8 cellular contexts compared by ENCODE assay signal in genomic region chr1:117093091-117093534, GRCh38. TPM values are rescaled to one million over a fixed set of nuclear protein-coding genes. Genes with fewer than 3 reads are reported as not detected.
DNase-seq lines count a peak whose midpoint lies in the region; ATAC-seq, FAIRE-seq and TF ChIP-seq lines count a peak whose summit lies in the region.

No MANE protein-coding gene starts in this region.

- H3K4me1 ChIP-seq in endothelial cell of umbilical vein (ENCODE audit: control insufficient read depth, extremely low read depth, insufficient read depth, low read length) = peaks cover 35% of the 10 kb centered on the region

- H3K36me3 ChIP-seq in endothelial cell of umbilical vein (ENCODE audit: control insufficient read depth in 2 of 2, extremely low read depth in 1 of 2, insufficient read depth in 2 of 2, low read length in 2 of 2) = peaks cover 3 to 10% of the 10 kb centered on the region in 2 experiments

- no peaks in the 10 kb centered on the region for H3K9me3 ChIP-seq in endothelial cell of umbilical vein (replicated peaks; ENCODE audit: control insufficient read depth, insufficient read depth, low read length)

- TF ChIP-seq POLR2A in endothelial cell of umbilical vein (IDR thresholded peaks at IDR 0.05; ENCODE audit: low read depth, low read length) = no peak

- TF ChIP-seq CTCF in AG09319 (IDR thresholded peaks at IDR 0.05; ENCODE audit: low read depth, low read length) = no peak
- no peak for TF ChIP-seq CTCF in endothelial cell of umbilical vein (IDR thresholded peaks at IDR 0.05; ENCODE audit: extremely low read depth in 1 of 2, insufficient read depth in 1 of 2, low read depth in 1 of 2, low read length in 2 of 2)
- TF ChIP-seq CTCF in nephron progenitor cell (IDR thresholded peaks at IDR 0.05) = no peak

- H3K9me1 ChIP-seq in endothelial cell of umbilical vein (replicated peaks; ENCODE audit: control insufficient read depth, extremely low read depth, insufficient read depth, low read length) = no peaks in the 10 kb centered on the region

- H3K4me1 Mint-ChIP-seq in nephron progenitor cell = peaks cover 70% of the 10 kb centered on the region
- H3K4me1 Mint-ChIP-seq in T-helper 2 cell treated with Interferon-gamma antibody and Interleukin-4, amounts not matched to agents 5 μg/mL and 100 μg/mL, for 36 hours (ENCODE audit: low read depth) = peaks cover 10% of the 10 kb centered on the region
- peaks cover 6% of the 10 kb centered on the region in 2 donors for H3K4me1 Mint-ChIP-seq in natural killer cell treated with Interleukin-12 subunit alpha and Interleukin-12 subunit beta and Interleukin-15 and Interleukin-18, amount 100 ng/mL, for 72 hours (ENCODE audit: low read depth in 2 of 2)
- peaks cover 0 to 2% of the 10 kb centered on the region in 2 donors for H3K4me1 Mint-ChIP-seq in effector memory CD8-positive, alpha-beta T cell (ENCODE audit: low read depth in 2 of 2)

- peak overlapping the region; percentile 99 for H3K27ac ChIP-seq in endothelial cell of umbilical vein (ENCODE audit: insufficient read depth, low read depth, low read length)

- DNase-seq in AG09319 (ENCODE audit: extremely low read depth, low read depth) (peak; percentile 94), NCI-H2171 treated with DMSO at 0.1 percent for 48 hours (lab: John Stamatoyannopoulos, UW) (peak; percentile 72), endothelial cell of umbilical vein (ENCODE audit: low read depth, low spot score) (peak; percentile 96), nephron progenitor cell (peak; percentile 45)
- DNase-seq in T-helper 2 cell treated with Interferon-gamma antibody and Interleukin-4, amounts not matched to agents 5 μg/mL and 100 μg/mL, for 36 hours (ENCODE audit: low spot score) = no peak
- DNase-seq in natural killer cell treated with Interleukin-12 subunit alpha and Interleukin-12 subunit beta and Interleukin-15 and Interleukin-18, amount 100 ng/mL, for 72 hours (ENCODE audit: low spot score) = no peak
- DNase-seq in effector memory CD8-positive, alpha-beta T cell = no peak

- H3K9ac ChIP-seq in endothelial cell of umbilical vein (replicated peaks; ENCODE audit: extremely low read depth, insufficient read depth, low read length) = peak overlapping the region; percentile 93

- intact Hi-C loops in endothelial cell of umbilical vein (cut with micrococcal nuclease) = no loop called here

- H3K4me3 ChIP-seq in endothelial cell of umbilical vein (replicated peaks in 1 of 3; ENCODE audit: insufficient read depth in 1 of 3, low read depth in 1 of 3, low read length in 3 of 3) = peak overlapping the region in 1 of 3 experiments; percentile 31

- H2AFZ ChIP-seq in endothelial cell of umbilical vein (ENCODE audit: low read depth, low read length) = peak overlapping the region; percentile 42

- no peaks in the 10 kb centered on the region for H3K27me3 ChIP-seq in endothelial cell of umbilical vein (ENCODE audit: control insufficient read depth in 2 of 2, insufficient read depth in 2 of 2, low read length in 2 of 2)

- dilution Hi-C loops in endothelial cell of umbilical vein (cut with MboI; ENCODE audit: extremely low pct_ligation_motif_present, low sequenced_read_pairs) = no loop called here

- no peaks in the 10 kb centered on the region for H4K20me1 ChIP-seq in endothelial cell of umbilical vein (replicated peaks; ENCODE audit: control insufficient read depth, extremely low read depth, insufficient read depth, low read length)

- H3K9me3 Mint-ChIP-seq in nephron progenitor cell = no peaks in the 10 kb centered on the region
- H3K9me3 Mint-ChIP-seq in T-helper 2 cell treated with Interferon-gamma antibody and Interleukin-4, amounts not matched to agents 5 μg/mL and 100 μg/mL, for 36 hours = no peaks in the 10 kb centered on the region
- no peaks in the 10 kb centered on the region for H3K9me3 Mint-ChIP-seq in natural killer cell treated with Interleukin-12 subunit alpha and Interleukin-12 subunit beta and Interleukin-15 and Interleukin-18, amount 100 ng/mL, for 72 hours
- no peaks in the 10 kb centered on the region for H3K9me3 Mint-ChIP-seq in effector memory CD8-positive, alpha-beta T cell

- CTCF ChIA-PET in endothelial cell of umbilical vein (lab: Charles Lee) = interaction anchor here (0.7 to 5.4 kb wide), 22 partner anchors 8 to 802 kb away, joined by 3 to 70 read pairs (median 9); partner anchors contain the start of genes TRIM45 and TTF2

- H3K79me2 ChIP-seq in endothelial cell of umbilical vein (ENCODE audit: control insufficient read depth, insufficient read depth, low read length) = no peaks in the 10 kb centered on the region

- peak overlapping the region; percentile 99 for H3K27ac Mint-ChIP-seq in nephron progenitor cell
- no peak overlapping the region for H3K27ac Mint-ChIP-seq in T-helper 2 cell treated with Interferon-gamma antibody and Interleukin-4, amounts not matched to agents 5 μg/mL and 100 μg/mL, for 36 hours
- H3K27ac Mint-ChIP-seq in natural killer cell treated with Interleukin-12 subunit alpha and Interleukin-12 subunit beta and Interleukin-15 and Interleukin-18, amount 100 ng/mL, for 72 hours = no peak overlapping the region
- H3K27ac Mint-ChIP-seq in effector memory CD8-positive, alpha-beta T cell = peak overlapping the region in 1 of 2 donors; percentile 52

- H3K27me3 Mint-ChIP-seq in nephron progenitor cell (ENCODE audit: low read depth, poor library complexity) = no peaks in the 10 kb centered on the region
- H3K27me3 Mint-ChIP-seq in T-helper 2 cell treated with Interferon-gamma antibody and Interleukin-4, amounts not matched to agents 5 μg/mL and 100 μg/mL, for 36 hours (ENCODE audit: low read depth) = no peaks in the 10 kb centered on the region
- H3K27me3 Mint-ChIP-seq in natural killer cell treated with Interleukin-12 subunit alpha and Interleukin-12 subunit beta and Interleukin-15 and Interleukin-18, amount 100 ng/mL, for 72 hours = no peaks in the 10 kb centered on the region
- H3K27me3 Mint-ChIP-seq in effector memory CD8-positive, alpha-beta T cell = no peaks in the 10 kb centered on the region

- H3K4me2 ChIP-seq in endothelial cell of umbilical vein (ENCODE audit: insufficient read depth, low read length) = peak overlapping the region; percentile 78

- BruUV-seq in endothelial cell of umbilical vein (replicated peaks; lab: Mats Ljungman, UMichigan) = no TSS peak

- peaks cover 50% of the 10 kb centered on the region for H3K36me3 Mint-ChIP-seq in nephron progenitor cell (ENCODE audit: low read depth)
- H3K36me3 Mint-ChIP-seq in T-helper 2 cell treated with Interferon-gamma antibody and Interleukin-4, amounts not matched to agents 5 μg/mL and 100 μg/mL, for 36 hours (ENCODE audit: low read depth) = peaks cover 66% of the 10 kb centered on the region
- peaks cover 38% of the 10 kb centered on the region for H3K36me3 Mint-ChIP-seq in natural killer cell treated with Interleukin-12 subunit alpha and Interleukin-12 subunit beta and Interleukin-15 and Interleukin-18, amount 100 ng/mL, for 72 hours
- peaks cover 18% of the 10 kb centered on the region for H3K36me3 Mint-ChIP-seq in effector memory CD8-positive, alpha-beta T cell (ENCODE audit: insufficient read depth)

- peak overlapping the region; percentile 58 for H3K4me3 Mint-ChIP-seq in nephron progenitor cell
- no peak overlapping the region for H3K4me3 Mint-ChIP-seq in T-helper 2 cell treated with Interferon-gamma antibody and Interleukin-4, amounts not matched to agents 5 μg/mL and 100 μg/mL, for 36 hours
- no peak overlapping the region for H3K4me3 Mint-ChIP-seq in natural killer cell treated with Interleukin-12 subunit alpha and Interleukin-12 subunit beta and Interleukin-15 and Interleukin-18, amount 100 ng/mL, for 72 hours
- no peak overlapping the region for H3K4me3 Mint-ChIP-seq in effector memory CD8-positive, alpha-beta T cell

- ATAC-seq in HG03159 (IDR thresholded peaks at IDR 0.05; ENCODE audit: unreplicated experiment) = no peak
- ATAC-seq in natural killer cell treated with Interleukin-12 subunit alpha and Interleukin-12 subunit beta and Interleukin-15 and Interleukin-18, amount 100 ng/mL, for 72 hours = no peak
- ATAC-seq in effector memory CD8-positive, alpha-beta T cell (replicated peaks) = no peak

- POLR2A ChIA-PET in endothelial cell of umbilical vein (lab: Charles Lee) = interaction anchor here (1.1 to 1.3 kb wide), 2 partner anchors 16 to 29 kb away, joined by 5 to 7 read pairs; no protein-coding TSS in a partner anchor

- peak; percentile 99 for FAIRE-seq in endothelial cell of umbilical vein (lab: Jason Lieb, UNC)

TF ChIP-seq in endothelial cell of umbilical vein, 7 proteins besides CTCF, POLR2A, EP300 and RAD21 (continues in another document):
- TF ChIP-seq MYC (IDR thresholded peaks at IDR 0.05; ENCODE audit: low read depth, low read length) = no peak
- TF ChIP-seq JUN (IDR thresholded peaks at IDR 0.05; ENCODE audit: borderline replicate concordance, insufficient read depth, insufficient read length, low read depth) = peak; percentile 70
- TF ChIP-seq GATA2 (IDR thresholded peaks at IDR 0.05; ENCODE audit: insufficient read depth, insufficient read length, low read depth, low read length) = no peak

RNA-seq across cellular contexts. Expression of gene TRIM45, which starts 28.4 kb away (rescaled TPM):
- 2.9 and 3.3 TPM in 2 replicates for total RNA-seq in endothelial cell of umbilical vein
- 3.1 TPM in 2 replicates for polyA plus RNA-seq in endothelial cell of umbilical vein
- 2.2 and 3.6 TPM in 2 replicates for polyA plus RNA-seq in endothelial cell of umbilical vein (2011; cell fraction: cytosol; rRNA removed)
- polyA plus RNA-seq in endothelial cell of umbilical vein (2011; cell fraction: nucleus; rRNA removed) = 15.3 and 19.0 TPM in 2 replicates
- polyA plus RNA-seq in endothelial cell of umbilical vein (2012) = 1.5 and 2.3 TPM in 2 replicates
- polyA minus RNA-seq in endothelial cell of umbilical vein = 2.4 and 3.1 TPM in 2 replicates
- polyA minus RNA-seq in endothelial cell of umbilical vein (2011; cell fraction: cytosol; rRNA and poly(A)+ RNA removed) = 2.0 TPM
- 1.5 and 2.4 TPM in 2 replicates for polyA minus RNA-seq in endothelial cell of umbilical vein (2011; cell fraction: nucleus; rRNA and poly(A)+ RNA removed)
- total RNA-seq in natural killer cell treated with Interleukin-12 subunit alpha and Interleukin-12 subunit beta and Interleukin-15 and Interleukin-18, amount 100 ng/mL, for 72 hours = 1 to 10 TPM in 1 of 2 donors, under 1 TPM in 1; 0.86 to 1.6 TPM

RNA-seq across cellular contexts. Expression of gene TTF2, which starts 33.0 kb away (rescaled TPM):
- total RNA-seq in endothelial cell of umbilical vein = 44.1 and 44.4 TPM in 2 replicates
- 7.0 and 8.8 TPM in 2 replicates for polyA plus RNA-seq in endothelial cell of umbilical vein
- polyA plus RNA-seq in endothelial cell of umbilical vein (2011; cell fraction: cytosol; rRNA removed) = 14.2 and 14.5 TPM in 2 replicates
- 27.9 and 32.6 TPM in 2 replicates for polyA plus RNA-seq in endothelial cell of umbilical vein (2011; cell fraction: nucleus; rRNA removed)
- 19.0 and 27.3 TPM in 2 replicates for polyA plus RNA-seq in endothelial cell of umbilical vein (2012)
- polyA minus RNA-seq in endothelial cell of umbilical vein = 16.8 and 18.3 TPM in 2 replicates
- polyA minus RNA-seq in endothelial cell of umbilical vein (2011; cell fraction: cytosol; rRNA and poly(A)+ RNA removed) = 27.1 TPM
- 21.9 and 31.3 TPM in 2 replicates for polyA minus RNA-seq in endothelial cell of umbilical vein (2011; cell fraction: nucleus; rRNA and poly(A)+ RNA removed)
- total RNA-seq in natural killer cell treated with Interleukin-12 subunit alpha and Interleukin-12 subunit beta and Interleukin-15 and Interleukin-18, amount 100 ng/mL, for 72 hours = 100 to 1,000 TPM in 1 of 2 donors, 10 to 100 TPM in 1; 87.0 to 151 TPM

Comparison
In these comparisons a context has a peak if more than half of its experiments do, and no peak if none do; other contexts are left out.
1. DNase-seq: peak in AG09319 (single experiment), NCI-H2171 treated with DMSO at 0.1 percent for 48 hours (single experiment), endothelial cell of umbilical vein (single experiment) and nephron progenitor cell (single experiment); none in T-helper 2 cell treated with Interferon-gamma antibody and Interleukin-4, amounts not matched to agents 5 μg/mL and 100 μg/mL, for 36 hours (single experiment), natural killer cell treated with Interleukin-12 subunit alpha and Interleukin-12 subunit beta and Interleukin-15 and Interleukin-18, amount 100 ng/mL, for 72 hours (single experiment) and effector memory CD8-positive, alpha-beta T cell (0 of 3).